In genomic region chr9:137447722-137448568, GRCh38 we compare ENCODE assay signal across 30 cellular contexts. TPM values are rescaled to one million over a fixed set of nuclear protein-coding genes. Genes with fewer than 3 reads are reported as not detected.
DNase-seq lines count a peak whose midpoint lies in the region; ATAC-seq and TF ChIP-seq lines count a peak whose summit lies in the region.
"Had no signal": no experiment of that assay in that cellular context is flagged by ENCODE, and none has a peak within 500 bp of the region (broad histone marks: within the 10 kb centered on the region; RNA-seq: fewer than 3 reads in every experiment).

No MANE protein-coding gene starts in this region.

- ATAC-seq in Right ventricle myocardium inferior, result no peak
- peak; percentile 3 for ATAC-seq in sciatic nerve
- no peak for ATAC-seq in GM19351 (IDR thresholded peaks at IDR 0.05; ENCODE audit: unreplicated experiment)
- ATAC-seq in GM19035 (IDR thresholded peaks at IDR 0.05; ENCODE audit: unreplicated experiment), result no peak
- ATAC-seq: effector memory CD8-positive, alpha-beta T cell; PC-3 had no signal

- H3K36me3 Mint-ChIP-seq in glutamatergic neuron (ENCODE audit: unreplicated experiment), result no peaks in the 10 kb centered on the region
- H3K36me3 Mint-ChIP-seq in progenitor cell of endocrine pancreas (ENCODE audit: insufficient read depth), result no peaks in the 10 kb centered on the region
- H3K36me3 Mint-ChIP-seq: CD4-positive, alpha-beta memory T cell had no signal

- H3K4me3 Mint-ChIP-seq in glutamatergic neuron (ENCODE audit: unreplicated experiment) (no peak overlapping the region), progenitor cell of endocrine pancreas (ENCODE audit: low read depth) (no peak overlapping the region)
- H3K4me3 Mint-ChIP-seq: activated naive CD4-positive, alpha-beta T cell treated with anti-CD3 and anti-CD28 coated beads, Interleukin-2, amount 10 ng/mL, durations not matched to agents 7 days and 5 days; effector memory CD8-positive, alpha-beta T cell had no signal

- peaks cover 4% of the 10 kb centered on the region for H3K4me1 ChIP-seq in left ventricle myocardium inferior

- H3K27ac ChIP-seq in left ventricle myocardium inferior (replicated peaks), result no peak overlapping the region
- H3K27ac ChIP-seq: coronary artery, hepatocyte, stomach, thyroid gland had no signal

- H3K9me3 Mint-ChIP-seq in glutamatergic neuron (ENCODE audit: unreplicated experiment), result peaks cover 2% of the 10 kb centered on the region
- no peaks in the 10 kb centered on the region for H3K9me3 Mint-ChIP-seq in progenitor cell of endocrine pancreas (ENCODE audit: low read depth)
- H3K9me3 Mint-ChIP-seq: activated naive CD4-positive, alpha-beta T cell treated with anti-CD3 and anti-CD28 coated beads, Interleukin-2, amount 10 ng/mL, durations not matched to agents 7 days and 5 days; effector memory CD8-positive, alpha-beta T cell had no signal

- no peak overlapping the region for H3K4me3 ChIP-seq in left ventricle myocardium inferior
- H3K4me3 ChIP-seq: coronary artery, hepatocyte, stomach, thyroid gland had no signal

- peak; percentile 62 for DNase-seq in Right ventricle myocardium inferior (ENCODE audit: missing footprints)
- DNase-seq in left ventricle myocardium inferior, result no peak
- peak; percentile 17 for DNase-seq in glutamatergic neuron
- DNase-seq in medulla oblongata (ENCODE audit: extremely low spot score), result peak; percentile 63
- no peak for DNase-seq in sciatic nerve (ENCODE audit: low spot score)
- no peak for DNase-seq in progenitor cell of endocrine pancreas (ENCODE audit: low spot score, unreplicated experiment)
- DNase-seq: 8988T; activated CD4-positive, CD25-positive, alpha-beta regulatory T cell; effector memory CD8-positive, alpha-beta T cell; foreskin fibroblast; H7; NCI-H1105; NCI-H187 treated with DMSO at 0.1 percent for 48 hours; NCI-H524 treated with DMSO at 0.1 percent for 48 hours; NK-92 treated with Interleukin-12 subunit alpha and Interleukin-12 subunit beta, amount 100 ng/mL, for 24 hours; PC-3; small intestine; stimulated activated CD4-positive, alpha-beta T cell treated with anti-CD3 and anti-CD28 coated beads, Interleukin-1b, Interleukin-23, amount 100 ng/mL, for 48 hours; stimulated activated CD8-positive, alpha-beta memory T cell treated with anti-CD3 and anti-CD28 coated beads, Interleukin-4, amount 100 ng/mL, for 48 hours; stomach had no signal

- no peak for TF ChIP-seq CTCF in left ventricle myocardium inferior (IDR thresholded peaks at IDR 0.05; ENCODE audit: borderline replicate concordance)
- no peak for TF ChIP-seq CTCF in glutamatergic neuron (IDR thresholded peaks at IDR 0.05; ENCODE audit: partially characterized antibody, unreplicated experiment)
- TF ChIP-seq CTCF in progenitor cell of endocrine pancreas (IDR thresholded peaks at IDR 0.05; ENCODE audit: unreplicated experiment), result no peak

- peaks cover 4% of the 10 kb centered on the region for H3K4me1 Mint-ChIP-seq in glutamatergic neuron (ENCODE audit: low read depth, unreplicated experiment)
- peaks cover 5% of the 10 kb centered on the region for H3K4me1 Mint-ChIP-seq in progenitor cell of endocrine pancreas (ENCODE audit: low read depth)

- H3K9me3 ChIP-seq in left ventricle myocardium inferior (replicated peaks), result no peaks in the 10 kb centered on the region
- H3K9me3 ChIP-seq: stomach, thyroid gland had no signal

- H3K27me3 ChIP-seq in left ventricle myocardium inferior (ENCODE audit: low read depth), result peaks cover 21% of the 10 kb centered on the region
- H3K27me3 ChIP-seq: hepatocyte, thyroid gland had no signal

- intact Hi-C loops in Right ventricle myocardium inferior (cut with DNase I) (loop anchor here (2.0 kb wide), 1 partner anchor 161 kb away; no protein-coding TSS in a partner anchor), left ventricle myocardium inferior (cut with micrococcal nuclease) (no loop called here), sciatic nerve (cut with DNase I) (no loop called here)

- peaks cover 19% of the 10 kb centered on the region for H3K36me3 ChIP-seq in left ventricle myocardium inferior
- H3K36me3 ChIP-seq: thyroid gland had no signal

- H3K27ac Mint-ChIP-seq in glutamatergic neuron (ENCODE audit: unreplicated experiment), result no peak overlapping the region
- no peak overlapping the region for H3K27ac Mint-ChIP-seq in progenitor cell of endocrine pancreas
- H3K27ac Mint-ChIP-seq: activated naive CD4-positive, alpha-beta T cell treated with anti-CD3 and anti-CD28 coated beads, Interleukin-2, amount 10 ng/mL, durations not matched to agents 7 days and 5 days had no signal

- no peaks in the 10 kb centered on the region for H3K27me3 Mint-ChIP-seq in glutamatergic neuron (ENCODE audit: unreplicated experiment)
- H3K27me3 Mint-ChIP-seq in progenitor cell of endocrine pancreas, result peaks cover 6% of the 10 kb centered on the region

RNA-seq across cellular contexts. Expression of gene ENTPD8, which starts 6.8 kb away (rescaled TPM):
- total RNA-seq in Right ventricle myocardium inferior, result not detected
- total RNA-seq in left ventricle myocardium inferior, result not detected
- 1.0 TPM for total RNA-seq in glutamatergic neuron (ENCODE audit: unreplicated experiment)
- not detected for total RNA-seq in sciatic nerve
- total RNA-seq in progenitor cell of endocrine pancreas, result 2.7 and 3.2 TPM in 2 replicates
- total RNA-seq: bronchial epithelial cell; CD4-positive, alpha-beta memory T cell; MCF 10A; mononuclear cell; PC-3 had no signal

RNA-seq across cellular contexts. Expression of gene NSMF, which starts 11.2 kb away (rescaled TPM):
- total RNA-seq in Right ventricle myocardium inferior (11.5 TPM), left ventricle myocardium inferior (9.8 TPM), glutamatergic neuron (ENCODE audit: unreplicated experiment) (131 TPM), sciatic nerve (50.4 TPM), progenitor cell of endocrine pancreas (57.4 and 59.8 TPM in 2 replicates)

RNA-seq across cellular contexts. Expression of gene NOXA1, which starts 24.8 kb away (rescaled TPM):
- total RNA-seq in Right ventricle myocardium inferior, result 2.2 TPM
- total RNA-seq in left ventricle myocardium inferior, result 2.0 TPM
- 2.6 TPM for total RNA-seq in glutamatergic neuron (ENCODE audit: unreplicated experiment)
- 7.4 TPM for total RNA-seq in sciatic nerve
- total RNA-seq in progenitor cell of endocrine pancreas, result 15.3 and 16.3 TPM in 2 replicates

RNA-seq across cellular contexts. Expression of gene EXD3, which starts 25.0 kb away (rescaled TPM):
- 6.8 TPM for total RNA-seq in Right ventricle myocardium inferior
- 9.2 TPM for total RNA-seq in left ventricle myocardium inferior
- 24.5 TPM for total RNA-seq in glutamatergic neuron (ENCODE audit: unreplicated experiment)
- 48.1 TPM for total RNA-seq in sciatic nerve
- total RNA-seq in progenitor cell of endocrine pancreas, result 31.7 and 33.8 TPM in 2 replicates

Comparison
In these comparisons a context has a peak if more than half of its experiments do, and no peak if none do; other contexts are left out.
1. DNase-seq: peak in Right ventricle myocardium inferior (single experiment), glutamatergic neuron (single experiment) and medulla oblongata (single experiment); none in left ventricle myocardium inferior (single experiment), sciatic nerve (single experiment) and progenitor cell of endocrine pancreas (single experiment).